17 cellular contexts compared by ENCODE assay signal in the genomic region with DNA sequence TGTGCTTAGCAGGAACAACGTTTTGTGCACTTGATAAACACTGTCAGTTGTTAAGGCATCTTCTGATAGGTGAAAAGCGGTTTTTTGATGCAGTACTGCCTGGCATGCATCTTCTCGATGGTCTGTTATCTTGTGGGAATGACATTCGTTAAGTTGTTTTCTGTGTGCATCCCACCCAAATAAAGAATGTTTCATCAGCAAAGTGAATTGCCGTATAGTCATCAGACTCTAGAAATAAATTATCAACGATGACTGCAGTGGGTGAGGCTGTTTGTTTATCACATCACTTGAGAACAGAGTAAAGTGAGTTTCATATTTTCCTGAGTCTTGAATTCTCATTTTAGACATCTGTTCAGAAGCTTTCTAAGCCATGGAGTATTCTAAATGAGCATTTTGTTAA. TPM values are rescaled to one million over a fixed set of nuclear protein-coding genes. Genes with fewer than 3 reads are reported as not detected.
A peak's percentile ranks its signal among the peaks of the same experiment; 100 is the strongest.
DNase-seq lines count a peak whose midpoint lies in the region; ATAC-seq, FAIRE-seq and TF ChIP-seq lines count a peak whose summit lies in the region.
"Had no signal": no experiment of that assay in that cellular context is flagged by ENCODE, and none has a peak within 500 bp of the region (broad histone marks: within the 10 kb centered on the region; RNA-seq: fewer than 3 reads in every experiment).

No MANE protein-coding gene starts in this region.

- no peak for TF ChIP-seq POLR2A in A549 (IDR thresholded peaks at IDR 0.05; ENCODE audit: low read length)
- no peak for TF ChIP-seq POLR2A in esophagus muscularis mucosa (IDR thresholded peaks at IDR 0.05; ENCODE audit: low read depth)
- no peak for TF ChIP-seq POLR2A in GM18505 (IDR thresholded peaks at IDR 0.05; ENCODE audit: borderline replicate concordance, extremely low read depth, insufficient read depth, insufficient read length)

- ATAC-seq in A549 = peak in 1 of 2 experiments; percentile 42; a peak in 3 of 6 replicates
- ATAC-seq in PC-3 = peak; percentile 77
- ATAC-seq in GM18907 (IDR thresholded peaks at IDR 0.05; ENCODE audit: unreplicated experiment) = no peak
- ATAC-seq in GM18505 (IDR thresholded peaks at IDR 0.05; ENCODE audit: unreplicated experiment) = no peak
- ATAC-seq: activated CD8-positive, alpha-beta memory T cell treated with anti-CD3 and anti-CD28 coated beads, Interleukin-2, amount 10 ng/mL, durations not matched to agents 7 days and 5 days had no signal

- H3K79me2 ChIP-seq in PC-3 (ENCODE audit: low read length) = no peaks in the 10 kb centered on the region

- H3K9me3 ChIP-seq in A549 (no peaks in the 10 kb centered on the region), PC-3 (ENCODE audit: low read length) (no peaks in the 10 kb centered on the region), esophagus muscularis mucosa (no peaks in the 10 kb centered on the region), muscle layer of duodenum (ENCODE audit: control insufficient read depth in 1 of 2, low read length in 2 of 2) (no peaks in the 10 kb centered on the region)

- peaks cover 65% of the 10 kb centered on the region for H3K4me1 ChIP-seq in A549
- H3K4me1 ChIP-seq in PC-3 (ENCODE audit: insufficient read depth, low read length) = peaks cover 17% of the 10 kb centered on the region
- peaks cover 63 to 83% (median 71%) of the 10 kb centered on the region in 4 donors for H3K4me1 ChIP-seq in esophagus muscularis mucosa
- peaks cover 18 to 28% of the 10 kb centered on the region in 2 donors for H3K4me1 ChIP-seq in muscle layer of duodenum (ENCODE audit: control insufficient read depth in 1 of 2, insufficient read depth in 2 of 2, low read length in 2 of 2)

- no peak overlapping the region for H2AFZ ChIP-seq in PC-3 (ENCODE audit: low read length)
- H2AFZ ChIP-seq: parathyroid adenoma had no signal

- 31% methylated on average over 6 of the region's 6 CpGs for WGBS in A549 (ENCODE audit: missing lambda C conversion rate)
- whole genome bisulfite sequencing in esophagus muscularis mucosa = 39% methylated on average over 6 of the region's 6 CpGs

- CTCF ChIA-PET in A549 (lab: Yijun Ruan, JAX) = no interaction called here
- CTCF ChIA-PET in PC-3 (lab: Charles Lee) = no interaction called here

- POLR2A ChIA-PET in A549 (lab: Yijun Ruan, JAX) (no interaction called here), PC-3 (lab: Charles Lee; ENCODE audit: unreplicated experiment) (no interaction called here)

- no peaks in the 10 kb centered on the region for H3F3A ChIP-seq in PC-3 (ENCODE audit: low read length, unreplicated experiment)

- no TSS peak for BruUV-seq in PC-3 (replicated peaks; lab: Mats Ljungman, UMichigan)

- no peak for TF ChIP-seq RAD21 in A549 (conservative IDR thresholded peaks at IDR 0.05 in 1 of 2, IDR thresholded peaks at IDR 0.05 in 1 of 2)

- H3K27me3 ChIP-seq in PC-3 (ENCODE audit: low read length) (no peaks in the 10 kb centered on the region), esophagus muscularis mucosa (no peaks in the 10 kb centered on the region), muscle layer of duodenum (ENCODE audit: low read depth, low read length) (no peaks in the 10 kb centered on the region)
- H3K27me3 ChIP-seq: brain microvascular endothelial cell had no signal

- H3K27ac ChIP-seq in A549 = peak overlapping the region in 1 of 2 experiments; percentile 49; a peak in 1 of 6 replicates
- no peak overlapping the region for H3K27ac ChIP-seq in PC-3 (ENCODE audit: low read length)
- H3K27ac ChIP-seq in esophagus muscularis mucosa (replicated peaks in 1 of 4) = peak overlapping the region; percentile 28 to 48 (median 36)
- H3K27ac ChIP-seq in muscle layer of duodenum (ENCODE audit: low read length) = peak overlapping the region; percentile 36
- H3K27ac ChIP-seq: brain microvascular endothelial cell, parathyroid adenoma had no signal

- H3K9ac ChIP-seq in PC-3 (ENCODE audit: low read length) = no peak overlapping the region
- H3K9ac ChIP-seq: parathyroid adenoma had no signal

- TF ChIP-seq CTCF in A549 (IDR thresholded peaks at IDR 0.05) (no peak), PC-3 (conservative IDR thresholded peaks at IDR 0.05; ENCODE audit: low read depth, low read length) (no peak), esophagus muscularis mucosa (IDR thresholded peaks at IDR 0.05) (no peak)

- TF ChIP-seq EP300 in A549 (IDR thresholded peaks at IDR 0.05) = no peak
- TF ChIP-seq EP300 in esophagus muscularis mucosa (IDR thresholded peaks at IDR 0.05) = no peak

- H3K4me3 ChIP-seq in A549 (no peak overlapping the region), PC-3 (ENCODE audit: low read length) (no peak overlapping the region), esophagus muscularis mucosa (no peak overlapping the region), muscle layer of duodenum (ENCODE audit: low read depth in 1 of 2, low read length in 2 of 2) (no peak overlapping the region)

- no peaks in the 10 kb centered on the region for H3K36me3 ChIP-seq in PC-3 (ENCODE audit: low read depth, low read length)
- H3K36me3 ChIP-seq in esophagus muscularis mucosa = no peaks in the 10 kb centered on the region
- H3K36me3 ChIP-seq in muscle layer of duodenum (ENCODE audit: control insufficient read depth in 1 of 2, insufficient read depth in 2 of 2, low read length in 2 of 2) = no peaks in the 10 kb centered on the region
- H3K36me3 ChIP-seq: brain microvascular endothelial cell had no signal

- H3K4me2 ChIP-seq in A549 (peak overlapping the region; percentile 65), PC-3 (ENCODE audit: low read length) (peak overlapping the region; percentile 17; the same call in 1 of the 2 replicates)

- intact Hi-C loops in PC-3 (cut with micrococcal nuclease) = no loop called here
- intact Hi-C loops in esophagus muscularis mucosa (cut with DNase I) = no loop called here

- H4K20me1 ChIP-seq in PC-3 (ENCODE audit: low read length) = no peaks in the 10 kb centered on the region

- no peaks in the 10 kb centered on the region for H3K9me2 ChIP-seq in PC-3 (replicated peaks; ENCODE audit: low read length)

- DNase-seq in A549 (ENCODE audit: low read depth in 1 of 2, low spot score in 1 of 2) = peak in 1 of 2 experiments; percentile 28
- peak; percentile 13 for DNase-seq in PC-3
- DNase-seq in esophagus muscularis mucosa (ENCODE audit: extremely low spot score) = no peak
- no peak for DNase-seq in NCI-H69 (lab: John Stamatoyannopoulos, UW)
- no peak for DNase-seq in NCI-H2107 treated with DMSO at 0.1 percent for 48 hours (lab: John Stamatoyannopoulos, UW; ENCODE audit: unreplicated experiment)
- DNase-seq: activated CD8-positive, alpha-beta memory T cell treated with anti-CD3 and anti-CD28 coated beads, Interleukin-2, amount 10 ng/mL, durations not matched to agents 7 days and 5 days; brain microvascular endothelial cell; COR-L47; endodermal cell; HFFc6; NCI-H1105 treated with DMSO at 0.1 percent for 48 hours; NCI-H2227 treated with DMSO at 0.1 percent for 48 hours had no signal

- no peak for FAIRE-seq in A549 (lab: Jason Lieb, UNC)
- FAIRE-seq: G401.6 had no signal

TF ChIP-seq in A549, 52 proteins besides CTCF, POLR2A, EP300 and RAD21:
- TF ChIP-seq, protein P1, sequence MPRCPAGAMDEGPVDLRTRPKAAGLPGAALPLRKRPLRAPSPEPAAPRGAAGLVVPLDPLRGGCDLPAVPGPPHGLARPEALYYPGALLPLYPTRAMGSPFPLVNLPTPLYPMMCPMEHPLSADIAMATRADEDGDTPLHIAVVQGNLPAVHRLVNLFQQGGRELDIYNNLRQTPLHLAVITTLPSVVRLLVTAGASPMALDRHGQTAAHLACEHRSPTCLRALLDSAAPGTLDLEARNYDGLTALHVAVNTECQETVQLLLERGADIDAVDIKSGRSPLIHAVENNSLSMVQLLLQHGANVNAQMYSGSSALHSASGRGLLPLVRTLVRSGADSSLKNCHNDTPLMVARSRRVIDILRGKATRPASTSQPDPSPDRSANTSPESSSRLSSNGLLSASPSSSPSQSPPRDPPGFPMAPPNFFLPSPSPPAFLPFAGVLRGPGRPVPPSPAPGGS (IDR thresholded peaks at IDR 0.05) = no peak
- TF ChIP-seq NPAS2 (CRISPR knock-in tag; IDR thresholded peaks at IDR 0.05; ENCODE audit: borderline replicate concordance) = no peak
- no peak for TF ChIP-seq RFX5 (IDR thresholded peaks at IDR 0.05)
- no peak for TF ChIP-seq MAZ (IDR thresholded peaks at IDR 0.05; ENCODE audit: borderline replicate concordance, low read depth, low read length)
- TF ChIP-seq ESRRA (IDR thresholded peaks at IDR 0.05; ENCODE audit: borderline replicate concordance, low read length) = no peak
- TF ChIP-seq HOXB5 (CRISPR knock-in tag; IDR thresholded peaks at IDR 0.05) = no peak
- TF ChIP-seq FOSB (CRISPR knock-in tag; IDR thresholded peaks at IDR 0.05) = no peak
- no peak for TF ChIP-seq SMC3 (IDR thresholded peaks at IDR 0.05)
- TF ChIP-seq RCOR1 (IDR thresholded peaks at IDR 0.05; ENCODE audit: low read depth, low read length) = no peak
- TF ChIP-seq RARB (CRISPR knock-in tag; IDR thresholded peaks at IDR 0.05) = no peak
- TF ChIP-seq POLR2AphosphoS2 (conservative IDR thresholded peaks at IDR 0.05; ENCODE audit: low read length) = no peak
- no peak for TF ChIP-seq EHF (CRISPR knock-in tag; IDR thresholded peaks at IDR 0.05)
- no peak for TF ChIP-seq TFCP2L1 (CRISPR knock-in tag; IDR thresholded peaks at IDR 0.05)
- TF ChIP-seq CEBPB (IDR thresholded peaks at IDR 0.05) = no peak
- TF ChIP-seq NR3C1 (IDR thresholded peaks at IDR 0.05) = no peak
- TF ChIP-seq NFE2L2 (conservative IDR thresholded peaks at IDR 0.05; ENCODE audit: low read length) = no peak
TF ChIP-seq in A549: peak in this region for 0.

RNA-seq across cellular contexts. Expression of a gene that starts 34.1 kb away (rescaled TPM):
- polyA plus RNA-seq in A549 (2011; rRNA removed) = 21.3 and 25.8 TPM in 2 replicates
- 7.6 and 9.7 TPM in 2 replicates for polyA plus RNA-seq in A549 (2012; cell fraction: cytosol; rRNA removed)
- 6.6 and 9.0 TPM in 2 replicates for polyA plus RNA-seq in A549 (2012; cell fraction: nucleus; rRNA removed)
- polyA plus RNA-seq in A549 (2017; fragmentation: RNase III; extraction: RNeasy Plus Mini Kit Qiagen cat#74134 plus additional on column Dnase treatment) = 6.5 to 6.7 TPM (median 6.7 TPM) in 3 replicates
- polyA minus RNA-seq in A549 (2011; rRNA and poly(A)+ RNA removed) = 91.4 and 115 TPM in 2 replicates
- 5.2 and 12.7 TPM in 2 replicates for total RNA-seq in PC-3 (2014; rRNA removed)
- 100 to 1,000 TPM; 134 to 183 (median 148) TPM for total RNA-seq in esophagus muscularis mucosa
